ENCODE assay signal across 1 cellular context in the genomic region with DNA sequence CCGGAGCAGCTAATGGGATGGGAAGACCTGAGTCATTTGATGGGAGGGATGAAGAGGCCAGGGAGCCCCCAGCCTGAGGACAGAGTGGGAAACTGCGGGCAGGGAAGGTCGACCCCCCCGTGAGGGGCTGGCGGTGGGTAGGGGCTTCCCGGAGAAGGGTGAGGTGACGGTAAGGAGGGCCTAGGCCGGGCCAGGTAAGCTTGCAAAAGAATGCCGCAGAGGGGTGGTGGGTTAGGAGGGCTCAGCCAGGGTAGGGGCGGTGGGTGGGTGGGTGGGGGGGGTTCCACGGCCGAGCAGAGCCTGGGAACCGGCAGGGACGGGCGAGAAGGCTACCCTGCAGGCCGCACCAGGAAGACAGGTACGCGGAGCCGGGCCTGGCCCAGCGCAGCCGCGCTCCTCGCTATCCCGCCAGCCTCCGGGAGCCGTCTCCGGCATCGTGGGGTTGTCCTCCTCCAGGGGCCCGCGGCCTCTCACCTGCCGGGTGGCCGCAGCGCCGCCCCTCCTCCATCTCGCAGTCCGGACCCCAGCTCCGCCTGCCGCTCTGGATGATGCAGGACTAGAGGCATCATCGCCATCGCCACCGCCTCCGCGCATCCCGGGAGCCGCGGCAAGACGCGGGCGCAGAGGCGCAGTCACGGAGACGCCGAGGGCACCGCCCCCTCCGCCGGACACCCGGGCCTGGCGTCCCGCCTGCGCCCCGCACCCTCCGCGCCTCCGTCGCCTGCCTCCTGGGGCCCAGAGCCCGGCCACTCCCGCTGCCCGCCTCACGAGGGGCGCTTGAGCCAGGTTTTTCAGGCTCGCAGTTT.
TF ChIP-seq lines count a peak whose summit lies in the region.

A gene (minus strand): TSS at position 614 of the 806 bp plus-strand sequence. CDS start 5,211 bp downstream, outside the sequence.

TF ChIP-seq in K562, 482 proteins besides CTCF, POLR2A, EP300 and RAD21 (continued from another document):
- TF ChIP-seq TCFL5 (CRISPR knock-in tag; conservative IDR thresholded peaks at IDR 0.05) = no peak
- TF ChIP-seq, protein P1, sequence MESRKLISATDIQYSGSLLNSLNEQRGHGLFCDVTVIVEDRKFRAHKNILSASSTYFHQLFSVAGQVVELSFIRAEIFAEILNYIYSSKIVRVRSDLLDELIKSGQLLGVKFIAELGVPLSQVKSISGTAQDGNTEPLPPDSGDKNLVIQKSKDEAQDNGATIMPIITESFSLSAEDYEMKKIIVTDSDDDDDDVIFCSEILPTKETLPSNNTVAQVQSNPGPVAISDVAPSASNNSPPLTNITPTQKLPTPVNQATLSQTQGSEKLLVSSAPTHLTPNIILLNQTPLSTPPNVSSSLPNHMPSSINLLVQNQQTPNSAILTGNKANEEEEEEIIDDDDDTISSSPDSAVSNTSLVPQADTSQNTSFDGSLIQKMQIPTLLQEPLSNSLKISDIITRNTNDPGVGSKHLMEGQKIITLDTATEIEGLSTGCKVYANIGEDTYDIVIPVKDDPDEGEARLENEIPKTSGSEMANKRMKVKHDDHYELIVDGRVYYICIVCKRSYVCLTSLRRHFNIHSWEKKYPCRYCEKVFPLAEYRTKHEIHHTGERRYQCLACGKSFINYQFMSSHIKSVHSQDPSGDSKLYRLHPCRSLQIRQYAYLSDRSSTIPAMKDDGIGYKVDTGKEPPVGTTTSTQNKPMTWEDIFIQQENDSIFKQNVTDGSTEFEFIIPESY (CRISPR knock-in tag; IDR thresholded peaks at IDR 0.05) = peak; percentile 65
